In genomic region chr6:158481612-158482473, GRCh38 we compare ENCODE assay signal across 14 cellular contexts.
DNase-seq lines count a peak whose midpoint lies in the region; ATAC-seq, FAIRE-seq and TF ChIP-seq lines count a peak whose summit lies in the region.
"Had no signal": no experiment of that assay in that cellular context is flagged by ENCODE, and none has a peak within 500 bp of the region (broad histone marks: within the 10 kb centered on the region; RNA-seq: fewer than 3 reads in every experiment).

No MANE protein-coding gene starts in this region.

- POLR2A ChIA-PET in IMR-90 (lab: Charles Lee; ENCODE audit: unreplicated experiment), result no interaction called here

- H3K36me3 ChIP-seq in BLaER1, result peaks cover 93% of the 10 kb centered on the region
- peaks cover 16% of the 10 kb centered on the region for H3K36me3 ChIP-seq in IMR-90 (ENCODE audit: control insufficient read depth, insufficient read depth, low read length)
- H3K36me3 ChIP-seq in vagina, result peaks cover 0 to 26% of the 10 kb centered on the region in 2 donors

- no peak overlapping the region for H3K27ac ChIP-seq in BLaER1
- H3K27ac ChIP-seq in IMR-90 (ENCODE audit: insufficient read depth, low read length), result peak overlapping the region; percentile 16; the same call in 1 of the 2 replicates
- H3K27ac ChIP-seq in vagina, result no peak overlapping the region

- H2BK15ac ChIP-seq in IMR-90 (ENCODE audit: low read depth, low read length), result peak overlapping the region; percentile 61; the same call in 1 of the 3 replicates

- 0 out of 2 replicates have a peak overlapping the region, but pooled peaks have one; percentile 6 for H3K56ac ChIP-seq in IMR-90 (ENCODE audit: extremely low read depth, insufficient read depth, low read length)

- peak overlapping the region; percentile 74 for H2BK120ac ChIP-seq in IMR-90 (ENCODE audit: low read depth, low read length)

- H4K5ac ChIP-seq in IMR-90 (ENCODE audit: low read depth, low read length), result peak overlapping the region; percentile 10; the same call in 1 of the 2 replicates

- CTCF ChIA-PET in IMR-90 (lab: Yijun Ruan, JAX), result interaction anchor here (0.7 kb wide), 1 partner anchor 14 kb away, joined by 4 read pairs; no protein-coding TSS in a partner anchor

- peak overlapping the region; percentile 70 for H2AK9ac ChIP-seq in IMR-90 (replicated peaks; ENCODE audit: low read depth, low read length, poor library complexity)

- peak overlapping the region; percentile 71 for H3K4ac ChIP-seq in IMR-90 (ENCODE audit: low read depth, low read length)

- TF ChIP-seq POLR2A in IMR-90 (IDR thresholded peaks at IDR 0.05; ENCODE audit: low read depth, low read length) (no peak), GM12892 (IDR thresholded peaks at IDR 0.05; ENCODE audit: low read depth, low read length) (no peak), vagina (IDR thresholded peaks at IDR 0.05) (no peak)

- H2BK20ac ChIP-seq in IMR-90 (ENCODE audit: low read depth, low read length), result peak overlapping the region; percentile 72

- peak overlapping the region; percentile 49 for H2BK5ac ChIP-seq in IMR-90 (ENCODE audit: low read depth, low read length, poor library complexity, severe bottlenecking)

- peaks cover 17% of the 10 kb centered on the region for H3K9me1 ChIP-seq in IMR-90 (ENCODE audit: insufficient read depth, low read length)

- peak overlapping the region; percentile 17; the same call in 1 of the 2 replicates for H3K18ac ChIP-seq in IMR-90 (ENCODE audit: low read depth, low read length)

- no TSS peak for BruUV-seq in IMR-90 (replicated peaks; lab: Mats Ljungman, UMichigan)

- H3K9ac ChIP-seq in BLaER1 (no peak overlapping the region), IMR-90 (ENCODE audit: low read depth, low read length) (no peak overlapping the region)

- in situ Hi-C loops in IMR-90 (cut with MboI; ENCODE audit: low sequenced_read_pairs), result no loop called here

- H4K91ac ChIP-seq in IMR-90 (ENCODE audit: insufficient read depth, low read depth, low read length), result peak overlapping the region; percentile 59

- H3K23ac ChIP-seq in IMR-90 (ENCODE audit: low read depth, low read length), result no peak overlapping the region

- TF ChIP-seq CTCF in IMR-90 (conservative IDR thresholded peaks at IDR 0.05; ENCODE audit: low read depth, low read length) (no peak), cardiac fibroblast (IDR thresholded peaks at IDR 0.05; ENCODE audit: low read depth, low read length) (no peak), vagina (IDR thresholded peaks at IDR 0.05) (no peak)

- dilution Hi-C loops in IMR-90 (cut with HindIII; ENCODE audit: low sequenced_read_pairs, unreplicated experiment), result no loop called here

- peak; percentile 95 for ATAC-seq in IMR-90 (ENCODE audit: low read depth)
- ATAC-seq in GM18498 (IDR thresholded peaks at IDR 0.05; ENCODE audit: unreplicated experiment), result no peak
- ATAC-seq: effector memory CD8-positive, alpha-beta T cell; left lobe of liver; sciatic nerve had no signal

- H3K9me3 ChIP-seq in BLaER1, result peaks cover 5% of the 10 kb centered on the region; the same call in 1 of the 2 replicates
- no peaks in the 10 kb centered on the region for H3K9me3 ChIP-seq in IMR-90 (ENCODE audit: control insufficient read depth, insufficient read depth, low read length)
- no peaks in the 10 kb centered on the region for H3K9me3 ChIP-seq in vagina

- intact Hi-C loops in IMR-90 (cut with micrococcal nuclease), result loop anchor here (10.0 kb wide), 1 partner anchor 257 kb away; no protein-coding TSS in a partner anchor
- intact Hi-C loops in vagina (cut with DNase I), result no loop called here

- no peak overlapping the region for H3K4me3 ChIP-seq in BLaER1
- H3K4me3 ChIP-seq in IMR-90 (ENCODE audit: insufficient read depth, low read depth, low read length), result no peak overlapping the region
- no peak overlapping the region for H3K4me3 ChIP-seq in cardiac fibroblast (replicated peaks in 1 of 2; ENCODE audit: low read depth in 2 of 2, low read length in 2 of 2)
- H3K4me3 ChIP-seq in vagina, result no peak overlapping the region

- no peak for FAIRE-seq in GM12892 (lab: Jason Lieb, UNC)

- H2AFZ ChIP-seq in IMR-90 (replicated peaks; ENCODE audit: low read length, poor library complexity), result peak overlapping the region; percentile 78

- H4K8ac ChIP-seq in IMR-90 (ENCODE audit: low read depth in 2 of 2, low read length in 2 of 2), result peak overlapping the region in 1 of 2 experiments; percentile 65; a peak in 2 of 4 replicates

- no CpG with 5 or more reads among the region's 12 CpGs for whole genome bisulfite sequencing in IMR-90 (ENCODE audit: extremely low coverage in 2 of 2, insufficient read length in 1 of 2), 2 experiments

- peak; percentile 85 for DNase-seq in IMR-90
- peak; percentile 52 to 85 for DNase-seq in cardiac fibroblast (ENCODE audit: low read depth in 2 of 2)
- peak; percentile 85 for DNase-seq in myocyte (ENCODE audit: low read depth)
- DNase-seq in GM12892 (ENCODE audit: insufficient read length), result no peak
- no peak for DNase-seq in vagina (ENCODE audit: extremely low spot score in 2 of 2)
- no peak for DNase-seq in occipital lobe (lab: John Stamatoyannopoulos, UW)
- DNase-seq: activated effector memory CD4-positive, alpha-beta T cell treated with Interleukin-2 at 50 U/mL for 16 hours; DMS 273 treated with DMSO at 0.1 percent for 48 hours; effector memory CD8-positive, alpha-beta T cell; KG1 had no signal

- H3K27me3 ChIP-seq in BLaER1, result no peaks in the 10 kb centered on the region
- no peaks in the 10 kb centered on the region for H3K27me3 ChIP-seq in IMR-90 (ENCODE audit: control insufficient read depth, insufficient read depth, low read length)
- H3K27me3 ChIP-seq in vagina, result no peaks in the 10 kb centered on the region

- H2AK5ac ChIP-seq in IMR-90 (ENCODE audit: low read depth, low read length), result peak overlapping the region; percentile 23

- H3K79me1 ChIP-seq in IMR-90 (ENCODE audit: low read depth in 1 of 2, low read length in 2 of 2), result no peaks in the 10 kb centered on the region

- peak overlapping the region; percentile 77 for H3K4me2 ChIP-seq in BLaER1
- H3K4me2 ChIP-seq in IMR-90 (ENCODE audit: low read depth, low read length), result peak overlapping the region; percentile 47

- no peak for TF ChIP-seq RAD21 in IMR-90 (IDR thresholded peaks at IDR 0.05; ENCODE audit: low read length)

- H3K4me1 ChIP-seq in BLaER1, result peaks cover 17% of the 10 kb centered on the region
- H3K4me1 ChIP-seq in IMR-90 (ENCODE audit: control insufficient read depth, insufficient read depth, low read length), result peaks cover 12% of the 10 kb centered on the region
- no peaks in the 10 kb centered on the region for H3K4me1 ChIP-seq in vagina

- H3K14ac ChIP-seq in IMR-90 (replicated peaks; ENCODE audit: low read depth, low read length), result peak overlapping the region; percentile 62

- H4K20me1 ChIP-seq in BLaER1 (peaks cover 14% of the 10 kb centered on the region), IMR-90 (ENCODE audit: insufficient read depth, low read length) (no peaks in the 10 kb centered on the region; the same call in 1 of the 2 replicates)

TF ChIP-seq in IMR-90, 13 proteins besides CTCF, POLR2A, EP300 and RAD21:
- TF ChIP-seq ELK1 (IDR thresholded peaks at IDR 0.05; ENCODE audit: borderline replicate concordance, low read depth, low read length) (no peak), FOS (IDR thresholded peaks at IDR 0.05; ENCODE audit: low read depth, low read length) (peak; percentile 83), RCOR1 (IDR thresholded peaks at IDR 0.05; ENCODE audit: insufficient replicate concordance, low read length) (peak; percentile 10), NFE2L2 (IDR thresholded peaks at IDR 0.05; ENCODE audit: low read depth, low read length) (peak; percentile 74), BHLHE40 (IDR thresholded peaks at IDR 0.05; ENCODE audit: low read depth, low read length) (peak; percentile 41; the same call in 1 of the 2 replicates), MAZ (IDR thresholded peaks at IDR 0.05; ENCODE audit: borderline replicate concordance, low read depth, low read length) (peak; percentile 78; the same call in 1 of the 2 replicates), CEBPB (IDR thresholded peaks at IDR 0.05; ENCODE audit: low read depth, low read length) (no peak), MAFK (IDR thresholded peaks at IDR 0.05; ENCODE audit: low read depth, low read length) (no peak)
TF ChIP-seq in IMR-90: peak in this region for 5.

Comparison
In these comparisons a context has a peak if more than half of its experiments do, and no peak if none do; other contexts are left out.
1. DNase-seq: peak in IMR-90 (single experiment), cardiac fibroblast (2 of 2) and myocyte (single experiment); none in GM12892 (single experiment), vagina (0 of 2) and occipital lobe (single experiment).